21 cellular contexts compared by ENCODE assay signal in genomic region chr7:129083525-129083924, GRCh38.
"Had no signal": no experiment of that assay in that cellular context is flagged by ENCODE, and none has a peak within 500 bp of the region (broad histone marks: within the 10 kb centered on the region; RNA-seq: fewer than 3 reads in every experiment).

No MANE protein-coding gene starts in this region.

- H3K27me3 ChIP-seq: right atrium auricular region, spleen, testis, transverse colon had no signal

- H3K27ac Mint-ChIP-seq: immature natural killer cell; naive B cell; nephron; stimulated activated memory B cell treated with anti-CD40 and anti-IgM and Interleukin-4, amounts not matched to agents 10 μg/mL and 1 μg/mL and 100 μg/mL, for 72 hours; stimulated activated naive CD8-positive, alpha-beta T cell treated with anti-CD3 and anti-CD28 coated beads, Interleukin-15, Interleukin-2, amounts not matched to agents 100 ng/mL and 50 ng/mL, for 24 hours had no signal

- H3K36me3 Mint-ChIP-seq: immature natural killer cell; naive B cell; stimulated activated memory B cell treated with anti-CD40 and anti-IgM and Interleukin-4, amounts not matched to agents 10 μg/mL and 1 μg/mL and 100 μg/mL, for 72 hours had no signal

- H3K4me1 ChIP-seq: esophagus muscularis mucosa, right atrium auricular region, spleen, testis, transverse colon had no signal

- H3K4me3 Mint-ChIP-seq: central memory CD8-positive, alpha-beta T cell; immature natural killer cell; naive B cell; nephron; stimulated activated memory B cell treated with anti-CD40 and anti-IgM and Interleukin-4, amounts not matched to agents 10 μg/mL and 1 μg/mL and 100 μg/mL, for 72 hours; stimulated activated naive CD8-positive, alpha-beta T cell treated with anti-CD3 and anti-CD28 coated beads, Interleukin-15, Interleukin-2, amounts not matched to agents 100 ng/mL and 50 ng/mL, for 24 hours had no signal

- H3K9me3 ChIP-seq: esophagus muscularis mucosa, right atrium auricular region, spleen, testis, transverse colon had no signal

- H3K36me3 ChIP-seq: esophagus muscularis mucosa, right atrium auricular region, spleen, transverse colon had no signal

- H3K9me3 Mint-ChIP-seq: central memory CD8-positive, alpha-beta T cell; immature natural killer cell; naive B cell; nephron; stimulated activated memory B cell treated with anti-CD40 and anti-IgM and Interleukin-4, amounts not matched to agents 10 μg/mL and 1 μg/mL and 100 μg/mL, for 72 hours; stimulated activated naive CD8-positive, alpha-beta T cell treated with anti-CD3 and anti-CD28 coated beads, Interleukin-15, Interleukin-2, amounts not matched to agents 100 ng/mL and 50 ng/mL, for 24 hours had no signal

- H3K4me1 Mint-ChIP-seq: central memory CD8-positive, alpha-beta T cell; immature natural killer cell; naive B cell; nephron; stimulated activated memory B cell treated with anti-CD40 and anti-IgM and Interleukin-4, amounts not matched to agents 10 μg/mL and 1 μg/mL and 100 μg/mL, for 72 hours had no signal

- H3K27me3 Mint-ChIP-seq: stimulated activated memory B cell treated with anti-CD40 and anti-IgM and Interleukin-4, amounts not matched to agents 10 μg/mL and 1 μg/mL and 100 μg/mL, for 72 hours; stimulated activated naive CD8-positive, alpha-beta T cell treated with anti-CD3 and anti-CD28 coated beads, Interleukin-15, Interleukin-2, amounts not matched to agents 100 ng/mL and 50 ng/mL, for 24 hours had no signal

- H3K4me3 ChIP-seq: esophagus muscularis mucosa, lung, right atrium auricular region, spleen, testis, transverse colon had no signal

- DNase-seq: effector memory CD4-positive, alpha-beta T cell; foreskin fibroblast; immature natural killer cell; left colon; left ventricle myocardium superior; mesendoderm; naive B cell; spleen; stimulated activated CD4-positive, alpha-beta T cell treated with anti-CD3 and anti-CD28 coated beads, Interleukin-15, amount 100 ng/mL, for 24 hours; stimulated activated CD4-positive, alpha-beta T cell treated with anti-CD3 and anti-CD28 coated beads, Interleukin-1b, Interleukin-23, amount 100 ng/mL, for 48 hours; stimulated activated CD4-positive, alpha-beta T cell treated with anti-CD3 and anti-CD28 coated beads, Interleukin-4, amount 100 ng/mL, for 24 hours; testis; transverse colon had no signal

- H3K27ac ChIP-seq: epithelial cell of prostate, esophagus muscularis mucosa, right atrium auricular region, testis, transverse colon had no signal

- ATAC-seq: left colon; left ventricle myocardium superior; stimulated activated memory B cell treated with anti-CD40 and anti-IgM and Interleukin-4, amounts not matched to agents 10 μg/mL and 1 μg/mL and 100 μg/mL, for 72 hours had no signal
